In the genomic region with DNA sequence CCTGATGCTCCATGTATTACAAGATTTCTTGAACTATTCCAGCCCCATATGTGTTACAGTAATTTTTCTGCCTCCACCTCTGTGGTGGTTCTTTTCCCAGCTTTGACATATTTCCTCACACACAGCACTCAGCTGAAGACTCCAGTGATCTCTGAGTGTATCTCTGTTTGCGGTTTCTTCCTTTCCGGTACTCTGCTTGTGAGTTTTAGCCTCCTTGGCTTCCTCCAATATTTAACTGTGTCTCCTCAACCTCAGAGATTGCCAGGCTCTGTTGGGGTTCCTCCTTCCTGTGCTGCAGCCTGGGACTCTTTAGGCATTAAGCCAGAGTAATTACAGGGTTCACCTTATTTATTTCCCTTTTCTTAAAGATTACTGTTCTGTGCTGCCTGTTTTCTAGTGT, we compare ENCODE assay signal across 15 cellular contexts.
DNase-seq lines count a peak whose midpoint lies in the region; ATAC-seq and TF ChIP-seq lines count a peak whose summit lies in the region.
"Had no signal": no experiment of that assay in that cellular context is flagged by ENCODE, and none has a peak within 500 bp of the region (broad histone marks: within the 10 kb centered on the region; RNA-seq: fewer than 3 reads in every experiment).

No MANE protein-coding gene starts in this region.

- H4K20me1 ChIP-seq in PC-3 (ENCODE audit: low read length): 0 out of 2 replicates have a peak, but pooled peaks cover 10% of the 10 kb centered on the region

- H3K9me3 ChIP-seq in CD8-positive, alpha-beta memory T cell (ENCODE audit: low read length): no peaks in the 10 kb centered on the region
- H3K9me3 ChIP-seq in PC-3 (ENCODE audit: low read length): no peaks in the 10 kb centered on the region
- H3K9me3 ChIP-seq: upper lobe of left lung had no signal

- no peaks in the 10 kb centered on the region for H3K27me3 Mint-ChIP-seq in CD8-positive, alpha-beta memory T cell
- H3K27me3 Mint-ChIP-seq in effector memory CD8-positive, alpha-beta T cell: no peaks in the 10 kb centered on the region

- peaks cover 41% of the 10 kb centered on the region for H3K4me1 ChIP-seq in CD8-positive, alpha-beta memory T cell (ENCODE audit: insufficient read depth, low read length)
- H3K4me1 ChIP-seq in PC-3 (ENCODE audit: insufficient read depth, low read length): peaks cover 34% of the 10 kb centered on the region

- intact Hi-C loops in PC-3 (cut with micrococcal nuclease): loop anchor here (5.0 kb wide), 1 partner anchor 33 kb away; no protein-coding TSS in a partner anchor

- 0 out of 2 replicates have a peak, but pooled peaks cover 9% of the 10 kb centered on the region for H3K79me2 ChIP-seq in PC-3 (ENCODE audit: low read length)
- H3K79me2 ChIP-seq: parathyroid adenoma had no signal

- H2AFZ ChIP-seq in PC-3 (ENCODE audit: low read length): no peak overlapping the region
- H2AFZ ChIP-seq: parathyroid adenoma had no signal

- H3F3A ChIP-seq in PC-3 (ENCODE audit: low read length, unreplicated experiment): peaks cover 9% of the 10 kb centered on the region

- peaks cover 40 to 71% (median 71%) of the 10 kb centered on the region in 3 donors for H3K4me1 Mint-ChIP-seq in CD8-positive, alpha-beta memory T cell
- peaks cover 12 to 43% of the 10 kb centered on the region in 2 donors for H3K4me1 Mint-ChIP-seq in effector memory CD8-positive, alpha-beta T cell (ENCODE audit: low read depth in 2 of 2)

- H3K36me3 Mint-ChIP-seq in CD8-positive, alpha-beta memory T cell: peaks cover 15 to 74% (median 21%) of the 10 kb centered on the region in 3 donors
- H3K36me3 Mint-ChIP-seq in effector memory CD8-positive, alpha-beta T cell (ENCODE audit: insufficient read depth): peaks cover 38% of the 10 kb centered on the region

- H3K27ac ChIP-seq in CD8-positive, alpha-beta memory T cell (ENCODE audit: low read depth, low read length): no peak overlapping the region
- H3K27ac ChIP-seq in PC-3 (ENCODE audit: low read length): peak overlapping the region; percentile 70
- H3K27ac ChIP-seq: parathyroid adenoma had no signal

- H3K9me2 ChIP-seq in PC-3 (replicated peaks; ENCODE audit: low read length): no peaks in the 10 kb centered on the region

- POLR2A ChIA-PET in CD8-positive, alpha-beta memory T cell (lab: Charles Lee): no interaction called here
- POLR2A ChIA-PET in PC-3 (lab: Charles Lee; ENCODE audit: unreplicated experiment): no interaction called here

- H3K27ac Mint-ChIP-seq in CD8-positive, alpha-beta memory T cell: peak overlapping the region; percentile 14 to 88 (median 66)
- peak overlapping the region; percentile 46 to 64 for H3K27ac Mint-ChIP-seq in effector memory CD8-positive, alpha-beta T cell
- H3K27ac Mint-ChIP-seq: endodermal cell had no signal

- H3K27me3 ChIP-seq in CD8-positive, alpha-beta memory T cell (ENCODE audit: insufficient read depth, low read length, poor library complexity, severe bottlenecking): no peaks in the 10 kb centered on the region
- H3K27me3 ChIP-seq in PC-3 (ENCODE audit: low read length): no peaks in the 10 kb centered on the region
- H3K27me3 ChIP-seq: upper lobe of left lung had no signal

- CTCF ChIA-PET in CD8-positive, alpha-beta memory T cell (lab: Charles Lee): interaction anchor here (1.2 kb wide), 1 partner anchor 17 kb away, joined by 3 read pairs; no protein-coding TSS in a partner anchor
- CTCF ChIA-PET in PC-3 (lab: Charles Lee): no interaction called here

- peaks cover 0 to 3% (median 0%) of the 10 kb centered on the region in 5 donors for H3K9me3 Mint-ChIP-seq in CD8-positive, alpha-beta memory T cell
- no peaks in the 10 kb centered on the region for H3K9me3 Mint-ChIP-seq in effector memory CD8-positive, alpha-beta T cell

- ATAC-seq in PC-3: peak; percentile 81
- ATAC-seq in effector memory CD8-positive, alpha-beta T cell (replicated peaks): peak; percentile 56

- TF ChIP-seq CTCF in PC-3 (conservative IDR thresholded peaks at IDR 0.05; ENCODE audit: low read depth, low read length) (no peak), GM20000 (IDR thresholded peaks at IDR 0.05; ENCODE audit: extremely low read depth, missing control alignments) (no peak)

- H3K9ac ChIP-seq in PC-3 (ENCODE audit: low read length): no peak overlapping the region
- H3K9ac ChIP-seq: parathyroid adenoma had no signal

- BruUV-seq in PC-3 (replicated peaks; lab: Mats Ljungman, UMichigan): no TSS peak

- peaks cover 19% of the 10 kb centered on the region for H3K36me3 ChIP-seq in CD8-positive, alpha-beta memory T cell (ENCODE audit: insufficient read depth, low read length)
- H3K36me3 ChIP-seq in PC-3 (ENCODE audit: low read depth, low read length): peaks cover 25% of the 10 kb centered on the region

- peak; percentile 46 for DNase-seq in A172 (ENCODE audit: low spot score)
- no peak for DNase-seq in CD8-positive, alpha-beta memory T cell
- DNase-seq in PC-3: peak; percentile 61
- DNase-seq in effector memory CD8-positive, alpha-beta T cell: no peak
- DNase-seq in GM20000 (ENCODE audit: low spot score): no peak
- no peak for DNase-seq in DMS79 (lab: John Stamatoyannopoulos, UW)
- no peak for DNase-seq in stimulated activated naive CD4-positive, alpha-beta T cell treated with Interleukin-2 at 50 U/mL for 16 hours (lab: John Stamatoyannopoulos, UW)
- no peak for DNase-seq in NCI-H187 treated with DMSO at 0.1 percent for 48 hours (lab: John Stamatoyannopoulos, UW)
- DNase-seq: DMS 273 treated with DMSO at 0.1 percent for 48 hours, endodermal cell, H9, NCI-H1930, SHP77 treated with DMSO at 0.1 percent for 48 hours, upper lobe of left lung had no signal

- peak overlapping the region in 4 of 7 donors; percentile 5 to 32 (median 20) for H3K4me3 Mint-ChIP-seq in CD8-positive, alpha-beta memory T cell
- H3K4me3 Mint-ChIP-seq in effector memory CD8-positive, alpha-beta T cell: peak overlapping the region in 1 of 2 donors; percentile 20
- H3K4me3 Mint-ChIP-seq: endodermal cell, H9 had no signal

- peak overlapping the region; percentile 31; the same call in 1 of the 2 replicates for H3K4me2 ChIP-seq in PC-3 (ENCODE audit: low read length)

- no peak overlapping the region for H3K4me3 ChIP-seq in CD8-positive, alpha-beta memory T cell (ENCODE audit: low read length)
- H3K4me3 ChIP-seq in PC-3 (ENCODE audit: low read length): no peak overlapping the region
- H3K4me3 ChIP-seq: upper lobe of left lung had no signal

Comparison
In these comparisons a context has a peak if more than half of its experiments do, and no peak if none do; other contexts are left out.
1. DNase-seq: peak in A172 (single experiment) and PC-3 (single experiment); none in CD8-positive, alpha-beta memory T cell (0 of 5), effector memory CD8-positive, alpha-beta T cell (0 of 3), GM20000 (single experiment), DMS79 (single experiment), stimulated activated naive CD4-positive, alpha-beta T cell treated with Interleukin-2 at 50 U/mL for 16 hours (single experiment) and NCI-H187 treated with DMSO at 0.1 percent for 48 hours (single experiment).